ENCODE assay signal across 18 cellular contexts in genomic region chr6:63897952-63898351, GRCh38.
"Had no signal": no experiment of that assay in that cellular context is flagged by ENCODE, and none has a peak within 500 bp of the region (broad histone marks: within the 10 kb centered on the region; RNA-seq: fewer than 3 reads in every experiment).

No MANE protein-coding gene starts in this region.

- H3K27ac ChIP-seq: brain microvascular endothelial cell, gastrocnemius medialis, skin epidermis, transverse colon had no signal

- H3K9me3 ChIP-seq: gastrocnemius medialis, transverse colon had no signal

- H3K36me3 ChIP-seq: brain microvascular endothelial cell, gastrocnemius medialis, transverse colon had no signal

- H3K4me1 Mint-ChIP-seq: activated CD4-positive, alpha-beta T cell treated with anti-CD3 and anti-CD28 coated beads, Interleukin-2, amount 10 ng/mL, durations not matched to agents 24 days and 14 days; activated naive CD8-positive, alpha-beta T cell treated with anti-CD3 and anti-CD28 coated beads for 36 hours had no signal

- H3K4me3 ChIP-seq: gastrocnemius medialis, skin epidermis, transverse colon had no signal

- ATAC-seq: activated T-cell treated with anti-CD3 and anti-CD28 coated beads, Interleukin-2, amount 50 U/mL, for 72 hours; gastrocnemius medialis; left lobe of liver; stimulated activated naive CD8-positive, alpha-beta T cell treated with anti-CD3 and anti-CD28 coated beads, Interleukin-15, Interleukin-2, amounts not matched to agents 100 U/mL and 50 U/mL, for 24 hours had no signal

- DNase-seq: activated CD4-positive, alpha-beta T cell treated with anti-CD3 and anti-CD28 coated beads, Interleukin-2, amount 10 ng/mL, durations not matched to agents 24 days and 14 days; activated CD4-positive, CD25-positive, alpha-beta regulatory T cell; activated CD8-positive, alpha-beta memory T cell treated with anti-CD3 and anti-CD28 coated beads, Interleukin-2, amount 50 U/mL, for 48 hours; activated gamma-delta T cell treated with Interleukin-2 at 50 U/mL for 16 hours; activated naive CD8-positive, alpha-beta T cell treated with anti-CD3 and anti-CD28 coated beads for 36 hours; activated T-cell treated with anti-CD3 and anti-CD28 coated beads, Interleukin-2, amount 50 U/mL, for 72 hours; cerebellar nuclear complex; effector memory CD4-positive, alpha-beta T cell; gastrocnemius medialis; islet precursor cell; occipital lobe; stimulated activated naive CD8-positive, alpha-beta T cell treated with anti-CD3 and anti-CD28 coated beads, Interleukin-15, Interleukin-2, amounts not matched to agents 100 U/mL and 50 U/mL, for 24 hours; transverse colon had no signal

- H3K27ac Mint-ChIP-seq: activated CD4-positive, alpha-beta T cell treated with anti-CD3 and anti-CD28 coated beads, Interleukin-2, amount 10 ng/mL, durations not matched to agents 24 days and 14 days; activated naive CD8-positive, alpha-beta T cell treated with anti-CD3 and anti-CD28 coated beads for 36 hours; activated T-cell treated with anti-CD3 and anti-CD28 coated beads, Interleukin-2, amount 50 U/mL, for 72 hours; dendritic cell treated with granulocyte-macrophage colony-stimulating factor and Interleukin-4, amounts not matched to agents 40 ng/mL and 50 ng/mL, for 4 days; nephron had no signal

- H3K27me3 Mint-ChIP-seq: activated CD4-positive, alpha-beta T cell treated with anti-CD3 and anti-CD28 coated beads, Interleukin-2, amount 10 ng/mL, durations not matched to agents 24 days and 14 days; activated naive CD8-positive, alpha-beta T cell treated with anti-CD3 and anti-CD28 coated beads for 36 hours; dendritic cell treated with granulocyte-macrophage colony-stimulating factor and Interleukin-4, amounts not matched to agents 40 ng/mL and 50 ng/mL, for 4 days had no signal

- H3K9me3 Mint-ChIP-seq: activated CD4-positive, alpha-beta T cell treated with anti-CD3 and anti-CD28 coated beads, Interleukin-2, amount 10 ng/mL, durations not matched to agents 24 days and 14 days; activated naive CD8-positive, alpha-beta T cell treated with anti-CD3 and anti-CD28 coated beads for 36 hours; dendritic cell treated with granulocyte-macrophage colony-stimulating factor and Interleukin-4, amounts not matched to agents 40 ng/mL and 50 ng/mL, for 4 days; nephron had no signal

- H3K4me1 ChIP-seq: transverse colon had no signal

- H3K36me3 Mint-ChIP-seq: activated naive CD8-positive, alpha-beta T cell treated with anti-CD3 and anti-CD28 coated beads for 36 hours had no signal

- H3K27me3 ChIP-seq: brain microvascular endothelial cell, gastrocnemius medialis, transverse colon had no signal

- H3K4me3 Mint-ChIP-seq: activated CD4-positive, alpha-beta T cell treated with anti-CD3 and anti-CD28 coated beads, Interleukin-2, amount 10 ng/mL, durations not matched to agents 24 days and 14 days; activated naive CD8-positive, alpha-beta T cell treated with anti-CD3 and anti-CD28 coated beads for 36 hours; activated T-cell treated with anti-CD3 and anti-CD28 coated beads, Interleukin-2, amount 50 U/mL, for 72 hours; dendritic cell treated with granulocyte-macrophage colony-stimulating factor and Interleukin-4, amounts not matched to agents 40 ng/mL and 50 ng/mL, for 4 days; nephron had no signal
